Comparison of ENCODE assay signal across 13 cellular contexts in the genomic region with DNA sequence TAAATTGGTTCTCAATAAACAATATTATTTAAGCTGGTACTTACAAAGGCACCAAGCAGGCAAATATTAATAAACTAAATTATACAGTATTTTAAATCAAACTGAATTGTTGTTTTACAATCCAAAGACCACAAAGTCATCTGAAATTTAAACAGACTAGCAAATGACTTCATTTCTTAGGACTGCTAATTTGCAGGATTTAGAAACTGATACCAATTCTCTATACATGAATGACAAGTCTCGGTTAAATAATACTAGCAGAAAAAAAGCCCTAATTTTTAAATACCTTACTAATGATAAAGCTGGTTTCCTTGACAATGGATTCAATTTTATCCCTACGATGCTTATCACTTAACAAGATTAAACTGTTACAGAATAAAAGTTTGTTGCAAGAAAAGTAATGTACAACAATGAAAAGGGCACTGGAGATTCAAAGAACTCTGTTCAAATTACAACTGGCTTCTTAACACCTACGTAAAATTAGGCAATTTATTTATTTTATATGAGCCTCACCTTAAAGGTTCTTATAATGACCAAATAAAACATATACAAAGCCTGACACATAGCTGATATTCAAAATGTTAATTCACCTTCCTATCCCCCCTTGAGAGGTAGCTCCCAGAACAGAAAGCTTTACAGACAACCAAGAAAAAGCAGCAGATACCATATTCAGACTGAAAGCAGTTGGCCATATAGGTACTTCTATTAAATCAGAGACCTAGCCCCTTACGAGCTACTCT. TPM values are rescaled to one million over a fixed set of nuclear protein-coding genes. Genes with fewer than 3 reads are reported as not detected.
A peak's percentile ranks its signal among the peaks of the same experiment; 100 is the strongest.
DNase-seq lines count a peak whose midpoint lies in the region; ATAC-seq and FAIRE-seq lines count a peak whose summit lies in the region.
"Had no signal": no experiment of that assay in that cellular context is flagged by ENCODE, and none has a peak within 500 bp of the region (broad histone marks: within the 10 kb centered on the region; RNA-seq: fewer than 3 reads in every experiment).

No MANE protein-coding gene starts in this region.

- peaks cover 57% of the 10 kb centered on the region for H3K4me1 Mint-ChIP-seq in activated T-helper 1 cell treated with anti-CD3 and anti-CD28 coated beads, Interleukin-12 subunit alpha, Interleukin-12 subunit beta, Interleukin-2, Interleukin-4 antibody, amounts not matched to agents 30 ng/mL and 10 ng/mL and 1 ng/mL, durations not matched to agents 14 hours and 24 hours and 36 hours (ENCODE audit: low read depth)

- H3K9me3 Mint-ChIP-seq in activated T-helper 1 cell treated with anti-CD3 and anti-CD28 coated beads, Interleukin-12 subunit alpha, Interleukin-12 subunit beta, Interleukin-2, Interleukin-4 antibody, amounts not matched to agents 30 ng/mL and 10 ng/mL and 1 ng/mL, durations not matched to agents 14 hours and 24 hours and 36 hours = no peaks in the 10 kb centered on the region
- H3K9me3 Mint-ChIP-seq: H9, IgD-negative memory B cell, nephron progenitor cell had no signal

- H3K36me3 Mint-ChIP-seq in activated T-helper 1 cell treated with anti-CD3 and anti-CD28 coated beads, Interleukin-12 subunit alpha, Interleukin-12 subunit beta, Interleukin-2, Interleukin-4 antibody, amounts not matched to agents 30 ng/mL and 10 ng/mL and 1 ng/mL, durations not matched to agents 14 hours and 24 hours and 36 hours (ENCODE audit: low read depth) = peaks cover 20% of the 10 kb centered on the region

- DNase-seq in GM19239 (ENCODE audit: insufficient read length, low spot score) (no peak), GDM1 (lab: John Stamatoyannopoulos, UW) (no peak), SKM-1 treated with dmso at 0.1 percent for 144 hours (lab: John Stamatoyannopoulos, UW; ENCODE audit: unreplicated experiment) (no peak)
- no peak for DNase-seq in activated T-helper 1 cell treated with anti-CD3 and anti-CD28 coated beads, Interleukin-12 subunit alpha, Interleukin-12 subunit beta, Interleukin-2, Interleukin-4 antibody, amounts not matched to agents 30 ng/mL and 10 ng/mL and 1 ng/mL, durations not matched to agents 14 hours and 24 hours and 36 hours (ENCODE audit: low spot score)
- DNase-seq: activated effector memory CD4-positive, alpha-beta T cell treated with anti-CD3 and anti-CD28 coated beads, Interleukin-2, amount 50 U/mL, for 16 hours; H9; NCI-H2081; nephron progenitor cell; OCI-M1 had no signal

- intact Hi-C loops in activated T-helper 1 cell treated with anti-CD3 and anti-CD28 coated beads, Interleukin-12 subunit alpha, Interleukin-12 subunit beta, Interleukin-2, Interleukin-4 antibody, amounts not matched to agents 30 ng/mL and 10 ng/mL and 1 ng/mL, durations not matched to agents 14 hours and 24 hours and 36 hours (cut with micrococcal nuclease) = loop anchor here (1.0 kb wide), 1 partner anchor 9 kb away; no protein-coding TSS in a partner anchor

- ATAC-seq in GM18502 (IDR thresholded peaks at IDR 0.05; ENCODE audit: poor library complexity, unreplicated experiment) = peak; percentile 79
- ATAC-seq in HG03066 (IDR thresholded peaks at IDR 0.05; ENCODE audit: low read depth, unreplicated experiment) = peak; percentile 68
- ATAC-seq in HG03135 (IDR thresholded peaks at IDR 0.05; ENCODE audit: unreplicated experiment) = no peak

- FAIRE-seq in GM19239 (lab: Jason Lieb, UNC) = peak; percentile 93

- H3K27ac Mint-ChIP-seq in activated T-helper 1 cell treated with anti-CD3 and anti-CD28 coated beads, Interleukin-12 subunit alpha, Interleukin-12 subunit beta, Interleukin-2, Interleukin-4 antibody, amounts not matched to agents 30 ng/mL and 10 ng/mL and 1 ng/mL, durations not matched to agents 14 hours and 24 hours and 36 hours = peak overlapping the region; percentile 53
- H3K27ac Mint-ChIP-seq: IgD-negative memory B cell, nephron progenitor cell had no signal

- peak overlapping the region; percentile 8 for H3K4me3 Mint-ChIP-seq in activated T-helper 1 cell treated with anti-CD3 and anti-CD28 coated beads, Interleukin-12 subunit alpha, Interleukin-12 subunit beta, Interleukin-2, Interleukin-4 antibody, amounts not matched to agents 30 ng/mL and 10 ng/mL and 1 ng/mL, durations not matched to agents 14 hours and 24 hours and 36 hours
- H3K4me3 Mint-ChIP-seq: H9, IgD-negative memory B cell, nephron progenitor cell had no signal

- no peaks in the 10 kb centered on the region for H3K27me3 Mint-ChIP-seq in activated T-helper 1 cell treated with anti-CD3 and anti-CD28 coated beads, Interleukin-12 subunit alpha, Interleukin-12 subunit beta, Interleukin-2, Interleukin-4 antibody, amounts not matched to agents 30 ng/mL and 10 ng/mL and 1 ng/mL, durations not matched to agents 14 hours and 24 hours and 36 hours (ENCODE audit: insufficient read depth)
- H3K27me3 Mint-ChIP-seq: IgD-negative memory B cell had no signal

RNA-seq across cellular contexts. Expression of gene HBS1L, which starts 33.1 kb away (rescaled TPM):
- total RNA-seq in activated T-helper 1 cell treated with anti-CD3 and anti-CD28 coated beads, Interleukin-12 subunit alpha, Interleukin-12 subunit beta, Interleukin-2, Interleukin-4 antibody, amounts not matched to agents 30 ng/mL and 10 ng/mL and 1 ng/mL, durations not matched to agents 14 hours and 24 hours and 36 hours = 104 and 115 TPM in 2 replicates
